1 cellular context compared by ENCODE assay signal in the genomic region with DNA sequence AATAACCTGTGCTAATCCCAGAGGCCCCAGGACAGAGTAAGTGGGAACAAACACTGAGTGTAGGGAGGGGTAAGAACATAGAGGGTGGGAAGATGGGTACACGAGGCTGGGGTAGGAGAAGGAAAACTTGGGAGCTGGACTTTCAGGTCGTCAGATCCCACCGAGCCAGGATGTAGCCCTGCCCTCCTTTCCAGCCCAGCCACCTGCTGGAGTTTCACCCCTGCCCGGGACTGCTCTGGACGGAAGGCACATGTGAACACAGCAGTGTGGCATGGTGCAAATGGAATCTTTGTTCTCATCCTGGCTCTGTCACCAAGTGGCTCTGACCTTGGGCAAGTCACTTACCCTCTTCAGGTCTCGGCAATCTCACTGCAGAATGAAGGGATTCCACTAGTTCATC.
A peak's percentile ranks its signal among the peaks of the same experiment; 100 is the strongest.
TF ChIP-seq lines count a peak whose summit lies in the region.

No MANE protein-coding gene starts in this region.

TF ChIP-seq in HepG2, 621 proteins besides CTCF, POLR2A, EP300 and RAD21:
- no peak for TF ChIP-seq NFYC (CRISPR knock-in tag; IDR thresholded peaks at IDR 0.05)
- TF ChIP-seq, protein P1, sequence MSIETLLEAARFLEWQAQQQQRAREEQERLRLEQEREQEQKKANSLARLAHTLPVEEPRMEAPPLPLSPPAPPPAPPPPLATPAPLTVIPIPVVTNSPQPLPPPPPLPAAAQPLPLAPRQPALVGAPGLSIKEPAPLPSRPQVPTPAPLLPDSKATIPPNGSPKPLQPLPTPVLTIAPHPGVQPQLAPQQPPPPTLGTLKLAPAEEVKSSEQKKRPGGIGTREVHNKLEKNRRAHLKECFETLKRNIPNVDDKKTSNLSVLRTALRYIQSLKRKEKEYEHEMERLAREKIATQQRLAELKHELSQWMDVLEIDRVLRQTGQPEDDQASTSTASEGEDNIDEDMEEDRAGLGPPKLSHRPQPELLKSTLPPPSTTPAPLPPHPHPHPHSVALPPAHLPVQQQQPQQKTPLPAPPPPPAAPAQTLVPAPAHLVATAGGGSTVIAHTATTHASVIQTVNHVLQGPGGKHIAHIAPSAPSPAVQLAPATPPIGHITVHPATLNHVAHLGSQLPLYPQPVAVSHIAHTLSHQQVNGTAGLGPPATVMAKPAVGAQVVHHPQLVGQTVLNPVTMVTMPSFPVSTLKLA (IDR thresholded peaks at IDR 0.05), result peak; percentile 30
- peak; percentile 10 for TF ChIP-seq KDM2A (CRISPR knock-in tag; IDR thresholded peaks at IDR 0.05; ENCODE audit: borderline replicate concordance, low read depth)
- TF ChIP-seq ZSCAN25 (CRISPR knock-in tag; IDR thresholded peaks at IDR 0.05), result peak; percentile 69; the same call in 1 of the 2 replicates
